Comparison of ENCODE assay signal across 8 cellular contexts in genomic region chr12:104381721-104382480, GRCh38.
DNase-seq lines count a peak whose midpoint lies in the region; ATAC-seq lines count a peak whose summit lies in the region.

No MANE protein-coding gene starts in this region.

- peaks cover 2% of the 10 kb centered on the region for H3K36me3 Mint-ChIP-seq in activated CD4-positive, alpha-beta memory T cell treated with anti-CD3 and anti-CD28 coated beads, Interleukin-2, amount 10 ng/mL, durations not matched to agents 7 days and 5 days (ENCODE audit: low read depth)
- H3K36me3 Mint-ChIP-seq in memory B cell, result no peaks in the 10 kb centered on the region

- DNase-seq in GM03348 (ENCODE audit: low spot score), result peak; percentile 89
- peak; percentile 79 for DNase-seq in HK-2 (ENCODE audit: unreplicated experiment)
- DNase-seq in NCI-H82 treated with DMSO at 0.1 percent for 48 hours (lab: John Stamatoyannopoulos, UW; ENCODE audit: unreplicated experiment), result peak; percentile 52
- DNase-seq in activated CD4-positive, alpha-beta memory T cell treated with anti-CD3 and anti-CD28 coated beads, Interleukin-2, amount 10 ng/mL, durations not matched to agents 7 days and 5 days, result peak; percentile 84
- peak; percentile 77 for DNase-seq in effector CD4-positive, alpha-beta T cell
- peak; percentile 88 for DNase-seq in memory B cell (ENCODE audit: low spot score in 2 of 2)
- DNase-seq in stimulated activated CD8-positive, alpha-beta memory T cell treated with anti-CD3 and anti-CD28 coated beads, Interleukin-15, amount 100 ng/mL, for 1 hour (ENCODE audit: low read depth), result peak; percentile 77
- no peak for DNase-seq in cortex of kidney (lab: John Stamatoyannopoulos, UW)

- H3K27me3 Mint-ChIP-seq in activated CD4-positive, alpha-beta memory T cell treated with anti-CD3 and anti-CD28 coated beads, Interleukin-2, amount 10 ng/mL, durations not matched to agents 7 days and 5 days, result peaks cover 6% of the 10 kb centered on the region
- H3K27me3 Mint-ChIP-seq in memory B cell, result peaks cover 3% of the 10 kb centered on the region

- POLR2A ChIA-PET in activated CD4-positive, alpha-beta memory T cell treated with anti-CD3 and anti-CD28 coated beads, Interleukin-2, amount 10 ng/mL, durations not matched to agents 7 days and 5 days (lab: Charles Lee), result interaction anchor here (0.6 to 1.5 kb wide), 4 partner anchors 75 to 671 kb away, joined by 3 to 6 read pairs (median 4); partner anchors contain the start of gene CHST11

- peaks cover 2% of the 10 kb centered on the region for H3K9me3 Mint-ChIP-seq in activated CD4-positive, alpha-beta memory T cell treated with anti-CD3 and anti-CD28 coated beads, Interleukin-2, amount 10 ng/mL, durations not matched to agents 7 days and 5 days
- peaks cover 2% of the 10 kb centered on the region for H3K9me3 Mint-ChIP-seq in memory B cell

- no peak overlapping the region for H3K4me3 Mint-ChIP-seq in activated CD4-positive, alpha-beta memory T cell treated with anti-CD3 and anti-CD28 coated beads, Interleukin-2, amount 10 ng/mL, durations not matched to agents 7 days and 5 days
- no peak overlapping the region for H3K4me3 Mint-ChIP-seq in memory B cell

- peak; percentile 96 for ATAC-seq in memory B cell (ENCODE audit: low read depth)

- peaks cover 14% of the 10 kb centered on the region for H3K4me1 Mint-ChIP-seq in activated CD4-positive, alpha-beta memory T cell treated with anti-CD3 and anti-CD28 coated beads, Interleukin-2, amount 10 ng/mL, durations not matched to agents 7 days and 5 days
- peaks cover 6% of the 10 kb centered on the region for H3K4me1 Mint-ChIP-seq in memory B cell

- H3K27ac Mint-ChIP-seq in activated CD4-positive, alpha-beta memory T cell treated with anti-CD3 and anti-CD28 coated beads, Interleukin-2, amount 10 ng/mL, durations not matched to agents 7 days and 5 days, result no peak overlapping the region
- H3K27ac Mint-ChIP-seq in memory B cell, result peak overlapping the region; percentile 58

- CTCF ChIA-PET in activated CD4-positive, alpha-beta memory T cell treated with anti-CD3 and anti-CD28 coated beads, Interleukin-2, amount 10 ng/mL, durations not matched to agents 7 days and 5 days (lab: Charles Lee), result interaction anchor here (0.6 to 3.0 kb wide), 109 partner anchors 9 to 719 kb away, joined by 3 to 49 read pairs (median 4); partner anchors contain the start of genes CHST11 and SLC41A2
